Comparison of ENCODE assay signal across 21 cellular contexts in genomic region chr16:76941091-76941490, GRCh38.
"Had no signal": no experiment of that assay in that cellular context is flagged by ENCODE, and none has a peak within 500 bp of the region (broad histone marks: within the 10 kb centered on the region; RNA-seq: fewer than 3 reads in every experiment).

No MANE protein-coding gene starts in this region.

- DNase-seq: activated CD4-positive, alpha-beta T cell treated with anti-CD3 and anti-CD28 coated beads for 48 hours; activated CD4-positive, alpha-beta T cell treated with anti-CD3 and anti-CD28 coated beads, Interleukin-2, amount 50 U/mL, for 4 hours; activated CD4-positive, CD25-positive, alpha-beta regulatory T cell treated with anti-CD3 and anti-CD28 coated beads, Interleukin-2, amount 50 U/mL, for 72 hours; activated CD8-positive, alpha-beta T cell treated with anti-CD3 and anti-CD28 coated beads, Interleukin-2, amount 10 ng/mL, durations not matched to agents 7 days and 5 days; activated effector memory CD4-positive, alpha-beta T cell treated with Interleukin-2 at 50 U/mL for 16 hours; activated naive CD4-positive, alpha-beta T cell; activated T-cell treated with anti-CD3 and anti-CD28 coated beads, Interleukin-2, amount 50 U/mL, for 24 hours; amniotic stem cell; body of pancreas; central memory CD4-positive, alpha-beta T cell; Kasumi-1; NCI-H1105 treated with DMSO at 0.1 percent for 48 hours; NCI-H1436 treated with DMSO at 0.1 percent for 48 hours; NCI-H187 treated with DMSO at 0.1 percent for 48 hours; NCI-H2081 treated with DMSO at 0.1 percent for 48 hours; NCI-H510A treated with DMSO at 0.1 percent for 48 hours; PC-3; SIG-M5; T-helper 17 cell; T-helper 9 cell had no signal

- FAIRE-seq: bronchial epithelial cell had no signal
